Comparison of ENCODE assay signal across 1 cellular context in the genomic region with DNA sequence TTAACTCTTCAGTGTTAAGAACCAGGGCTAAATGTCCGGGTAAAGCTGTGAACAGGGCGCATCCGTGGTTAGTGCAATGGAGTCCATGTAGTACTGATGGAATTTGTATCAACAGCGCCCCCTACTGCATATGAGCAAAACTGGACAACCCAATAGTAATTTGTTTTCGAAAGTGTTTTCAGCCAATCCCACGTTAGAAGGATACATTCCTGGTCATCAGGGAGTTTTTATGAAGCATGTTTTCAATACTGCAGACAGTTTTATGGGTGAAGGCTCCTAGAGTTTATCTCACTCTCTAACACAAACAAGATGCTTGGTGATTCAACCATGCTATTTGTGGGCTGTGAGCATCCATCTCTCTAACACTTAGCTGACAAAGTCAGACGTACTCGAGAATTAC.
TF ChIP-seq lines count a peak whose summit lies in the region.

No MANE protein-coding gene starts in this region.

TF ChIP-seq in IMR-90, 13 proteins besides CTCF, POLR2A, EP300 and RAD21 (continued from another document):
- TF ChIP-seq NFE2L2 (IDR thresholded peaks at IDR 0.05; ENCODE audit: low read depth, low read length) (no peak), SMC3 (IDR thresholded peaks at IDR 0.05; ENCODE audit: low read depth, low read length) (0 out of 2 replicates have a peak, but pooled peaks have one; percentile 9)
